ENCODE assay signal across 1 cellular context in genomic region chr3:58217209-58217811, GRCh38.
TF ChIP-seq lines count a peak whose summit lies in the region.

No MANE protein-coding gene starts in this region.

TF ChIP-seq in GM12878, 131 proteins besides CTCF, POLR2A, EP300 and RAD21 (continues in another document):
- TF ChIP-seq E2F4 (IDR thresholded peaks at IDR 0.05; ENCODE audit: low read depth, low read length) = no peak
- TF ChIP-seq RUNX3 (IDR thresholded peaks at IDR 0.05; ENCODE audit: low read length) = peak; percentile 63
- peak; percentile 88 for TF ChIP-seq GATAD2B (conservative IDR thresholded peaks at IDR 0.05; ENCODE audit: low read depth)
- TF ChIP-seq PML (IDR thresholded peaks at IDR 0.05; ENCODE audit: low read length) = no peak
- no peak for TF ChIP-seq ZBTB4 (CRISPR knock-in tag; IDR thresholded peaks at IDR 0.05)
- TF ChIP-seq HSF1 (IDR thresholded peaks at IDR 0.05; ENCODE audit: low read depth, low read length) = no peak
- 0 out of 2 replicates have a peak, but pooled peaks have one; percentile 44 for TF ChIP-seq CHD2 (IDR thresholded peaks at IDR 0.05; ENCODE audit: borderline replicate concordance, low read depth, low read length)
- TF ChIP-seq BHLHE40 (IDR thresholded peaks at IDR 0.05; ENCODE audit: borderline replicate concordance in 1 of 2, low read depth in 2 of 2, low read length in 1 of 2) = 0 out of 4 replicates have a peak, but pooled peaks of 1 of the 2 experiments have one; percentile 13
- TF ChIP-seq CUX1 (IDR thresholded peaks at IDR 0.05; ENCODE audit: insufficient replicate concordance, low read depth, low read length) = no peak
- TF ChIP-seq NBN (IDR thresholded peaks at IDR 0.05) = peak; percentile 65; the same call in 1 of the 2 replicates
- no peak for TF ChIP-seq ATF3 (IDR thresholded peaks at IDR 0.05; ENCODE audit: borderline replicate concordance, extremely low read depth, low read depth, low read length)
- TF ChIP-seq CHD1 (IDR thresholded peaks at IDR 0.05; ENCODE audit: low read depth, low read length) = no peak
- no peak for TF ChIP-seq MAX (IDR thresholded peaks at IDR 0.05; ENCODE audit: low read depth, low read length)
- no peak for TF ChIP-seq RFX5 (IDR thresholded peaks at IDR 0.05; ENCODE audit: low read depth, low read length)
- no peak for TF ChIP-seq USF1 (IDR thresholded peaks at IDR 0.05; ENCODE audit: borderline replicate concordance, extremely low read length, insufficient read depth, low read depth, low read length)
- no peak for TF ChIP-seq POLR2AphosphoS2 (IDR thresholded peaks at IDR 0.05; ENCODE audit: low read depth, low read length)
- no peak for TF ChIP-seq CREB1 (IDR thresholded peaks at IDR 0.05; ENCODE audit: low read depth)
- TF ChIP-seq TCF12 (IDR thresholded peaks at IDR 0.05; ENCODE audit: low read depth, low read length) = peak; percentile 86
- TF ChIP-seq EGR1 (IDR thresholded peaks at IDR 0.05; ENCODE audit: borderline replicate concordance in 1 of 2, low read depth in 2 of 2, low read length in 2 of 2) = no peak
- no peak for TF ChIP-seq ZZZ3 (IDR thresholded peaks at IDR 0.05; ENCODE audit: control insufficient read depth, insufficient read length, low read depth)
- no peak for TF ChIP-seq HCFC1 (IDR thresholded peaks at IDR 0.05; ENCODE audit: low read length)
- no peak for TF ChIP-seq CREM (IDR thresholded peaks at IDR 0.05; ENCODE audit: low read depth)
- no peak for TF ChIP-seq TCF7 (IDR thresholded peaks at IDR 0.05; ENCODE audit: borderline replicate concordance)
- TF ChIP-seq CBX5 (IDR thresholded peaks at IDR 0.05; ENCODE audit: low read depth) = no peak
- TF ChIP-seq SREBF2 (IDR thresholded peaks at IDR 0.05; ENCODE audit: low read length) = no peak
- no peak for TF ChIP-seq PAX5 (IDR thresholded peaks at IDR 0.05; ENCODE audit: borderline replicate concordance, low read depth, low read length)
- no peak for TF ChIP-seq NR2C2 (IDR thresholded peaks at IDR 0.05; ENCODE audit: borderline replicate concordance, control insufficient read depth, insufficient read length, low read depth)
- TF ChIP-seq EZH2 (IDR thresholded peaks at IDR 0.05; ENCODE audit: borderline replicate concordance, control insufficient read depth, low read depth, low read length) = no peak
- TF ChIP-seq E2F8 (IDR thresholded peaks at IDR 0.05; ENCODE audit: low read depth, partially characterized antibody) = no peak
- TF ChIP-seq MEF2B (IDR thresholded peaks at IDR 0.05; ENCODE audit: partially characterized antibody, poor library complexity, severe bottlenecking) = peak; percentile 26
- TF ChIP-seq RCOR1 (conservative IDR thresholded peaks at IDR 0.05; ENCODE audit: low read depth, low read length) = no peak
- no peak for TF ChIP-seq REST (IDR thresholded peaks at IDR 0.05; ENCODE audit: low read depth, low read length)
- TF ChIP-seq TARDBP (IDR thresholded peaks at IDR 0.05; ENCODE audit: borderline replicate concordance) = no peak
- peak; percentile 51; the same call in 1 of the 2 replicates for TF ChIP-seq DPF2 (IDR thresholded peaks at IDR 0.05)
- no peak for TF ChIP-seq USF2 (IDR thresholded peaks at IDR 0.05; ENCODE audit: borderline replicate concordance, low read depth, low read length)
- peak; percentile 68; the same call in 1 of the 2 replicates for TF ChIP-seq YY1 (IDR thresholded peaks at IDR 0.05; ENCODE audit: low read depth, low read length)
- TF ChIP-seq KLF5 (IDR thresholded peaks at IDR 0.05; ENCODE audit: partially characterized antibody) = no peak
- no peak for TF ChIP-seq JUND (IDR thresholded peaks at IDR 0.05; ENCODE audit: low read depth, low read length)
